1 cellular context compared by ENCODE assay signal in genomic region chr22:41551882-41552582, GRCh38.
TF ChIP-seq lines count a peak whose summit lies in the region.

No MANE protein-coding gene starts in this region.

TF ChIP-seq in HepG2, 621 proteins besides CTCF, POLR2A, EP300 and RAD21 (continues in another document):
- TF ChIP-seq CCAR2 (optimal IDR thresholded peaks at IDR 0.05; ENCODE audit: low read depth, low read length) (no peak), ZNF879 (CRISPR knock-in tag; IDR thresholded peaks at IDR 0.05) (no peak), ZNF362 (CRISPR knock-in tag; IDR thresholded peaks at IDR 0.05; ENCODE audit: borderline replicate concordance) (peak; percentile 40; the same call in 1 of the 2 replicates), ZNF280D (CRISPR knock-in tag; IDR thresholded peaks at IDR 0.05) (no peak), KDM4B (CRISPR knock-in tag; IDR thresholded peaks at IDR 0.05) (no peak), ZFP36 (IDR thresholded peaks at IDR 0.05; ENCODE audit: borderline replicate concordance, low read depth, low read length, partially characterized antibody) (no peak), ZNF12 (CRISPR knock-in tag; IDR thresholded peaks at IDR 0.05) (no peak), IRF2 (CRISPR knock-in tag; IDR thresholded peaks at IDR 0.05) (no peak), PAXIP1 (CRISPR knock-in tag; conservative IDR thresholded peaks at IDR 0.05) (no peak), ZNF556 (CRISPR knock-in tag; IDR thresholded peaks at IDR 0.05; ENCODE audit: borderline replicate concordance) (no peak), GTF3A (CRISPR knock-in tag; conservative IDR thresholded peaks at IDR 0.05) (no peak), ELK4 (CRISPR knock-in tag; IDR thresholded peaks at IDR 0.05; ENCODE audit: borderline replicate concordance) (no peak), ARID4A (CRISPR knock-in tag; IDR thresholded peaks at IDR 0.05; ENCODE audit: borderline replicate concordance) (no peak), MNT (IDR thresholded peaks at IDR 0.05) (no peak), ZNF101 (CRISPR knock-in tag; IDR thresholded peaks at IDR 0.05; ENCODE audit: borderline replicate concordance, low read depth) (no peak), ZNF501 (CRISPR knock-in tag; IDR thresholded peaks at IDR 0.05) (no peak), NFE2L2 (IDR thresholded peaks at IDR 0.05; ENCODE audit: low read length) (no peak), MAFF (IDR thresholded peaks at IDR 0.05; ENCODE audit: low read depth, low read length) (no peak), SMAD3 (CRISPR knock-in tag; IDR thresholded peaks at IDR 0.05) (no peak), TEAD3 (CRISPR knock-in tag; optimal IDR thresholded peaks at IDR 0.05; ENCODE audit: borderline replicate concordance) (no peak), SRSF1 (optimal IDR thresholded peaks at IDR 0.05; ENCODE audit: low read depth, low read length) (peak; percentile 31), ZFX (CRISPR knock-in tag; IDR thresholded peaks at IDR 0.05; ENCODE audit: low read depth) (0 out of 2 replicates have a peak, but pooled peaks have one; percentile 18), RBM39 (IDR thresholded peaks at IDR 0.05; ENCODE audit: low read depth, low read length, poor library complexity, severe bottlenecking) (no peak), ZNF687 (CRISPR knock-in tag; IDR thresholded peaks at IDR 0.05) (peak; percentile 24; the same call in 1 of the 2 replicates), RBM22 (optimal IDR thresholded peaks at IDR 0.05; ENCODE audit: low read length) (no peak)
